Comparison of ENCODE assay signal across 8 cellular contexts in the genomic region with DNA sequence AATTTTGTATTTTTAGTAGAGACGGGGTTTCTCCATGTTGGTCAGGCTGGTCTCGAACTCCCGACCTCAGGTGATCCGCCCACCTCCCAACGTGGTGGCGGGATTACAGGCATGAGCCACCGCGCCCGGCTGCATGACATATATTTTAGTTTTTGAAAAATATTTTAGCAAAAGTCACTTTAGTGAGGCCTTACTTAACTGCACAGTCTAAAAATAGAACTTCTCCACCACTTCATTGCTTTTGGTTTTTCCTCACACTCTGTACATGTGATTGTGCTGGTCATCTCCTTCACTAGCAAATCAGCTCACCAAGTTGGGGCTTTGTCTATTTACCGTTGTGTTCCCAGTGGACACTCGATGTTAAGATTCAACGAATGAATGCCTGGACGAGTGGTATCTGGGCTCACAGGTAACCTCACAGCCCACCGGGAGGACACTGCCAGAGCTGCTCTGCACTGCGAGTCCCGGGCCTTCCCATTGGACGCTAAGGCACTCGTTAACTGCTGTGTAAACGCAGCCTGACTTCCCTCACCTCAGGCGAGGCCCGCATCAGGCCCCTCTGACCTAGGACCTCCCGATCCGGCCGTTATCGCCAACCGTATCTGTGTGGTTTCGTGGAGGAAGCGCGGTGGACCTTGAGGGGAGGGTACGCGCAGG. TPM values are rescaled to one million over a fixed set of nuclear protein-coding genes. Genes with fewer than 3 reads are reported as not detected.
A peak's percentile ranks its signal among the peaks of the same experiment; 100 is the strongest.
DNase-seq lines count a peak whose midpoint lies in the region; ATAC-seq and TF ChIP-seq lines count a peak whose summit lies in the region.

No MANE protein-coding gene starts in this region.

- TF ChIP-seq POLR2A in right lobe of liver (IDR thresholded peaks at IDR 0.05), result no peak

- H3K4me1 ChIP-seq in right lobe of liver, result peaks cover 0 to 7% (median 0%) of the 10 kb centered on the region in 4 donors

- WGBS in right lobe of liver (ENCODE audit: insufficient coverage, low coverage, low lambda C conversion rate, missing lambda C conversion rate), result 14% methylated on average over 24 of the region's 31 CpGs

- no peak for TF ChIP-seq CTCF in AG09309 (IDR thresholded peaks at IDR 0.05; ENCODE audit: control insufficient read depth, insufficient read depth, low read depth, low read length, missing control alignments)
- no peak for TF ChIP-seq CTCF in WERI-Rb-1 (IDR thresholded peaks at IDR 0.05; ENCODE audit: low read depth, low read length)
- TF ChIP-seq CTCF in dorsolateral prefrontal cortex (IDR thresholded peaks at IDR 0.05 in 54 of 56, conservative IDR thresholded peaks at IDR 0.05 in 2 of 56; ENCODE audit: low read depth in 1 of 56, partially characterized antibody in 56 of 56), result no peak
- no peak for TF ChIP-seq CTCF in right lobe of liver (IDR thresholded peaks at IDR 0.05)

- peak overlapping the region; percentile 78 for H3K4me3 ChIP-seq in AG09309 (ENCODE audit: control insufficient read depth, low read depth, low read length)
- peak overlapping the region; percentile 78 for H3K4me3 ChIP-seq in WERI-Rb-1 (ENCODE audit: low read depth, low read length)
- H3K4me3 ChIP-seq in dorsolateral prefrontal cortex, result peak overlapping the region; percentile 48 to 95 (median 79)
- peak overlapping the region; percentile 36 to 60 (median 55) for H3K4me3 ChIP-seq in right lobe of liver

- H3K36me3 ChIP-seq in WERI-Rb-1 (no peaks in the 10 kb centered on the region), right lobe of liver (no peaks in the 10 kb centered on the region)

- intact Hi-C loops in dorsolateral prefrontal cortex (cut with DNase I), result loop anchor here in 1 of 2 donors (1.0 kb wide), 2 partner anchors 14 to 33 kb away; a partner anchor contains a TSS
- intact Hi-C loops in right lobe of liver (cut with DNase I), result no loop called here

- DNase-seq in AG09309 (ENCODE audit: low read depth) (no peak), NCI-H1930 (lab: John Stamatoyannopoulos, UW) (peak; percentile 60 to 65), WERI-Rb-1 (peak; percentile 84), dorsolateral prefrontal cortex (peak in 8 of 10 donors; percentile 52 to 66 (median 58)), right lobe of liver (peak in 2 of 3 donors; percentile 61 to 63)
- peak; percentile 38 for DNase-seq in stimulated activated CD8-positive, alpha-beta memory T cell treated with anti-CD3 and anti-CD28 coated beads, Interleukin-4, amount 100 ng/mL, for 24 hours (ENCODE audit: low read depth)

- no peaks in the 10 kb centered on the region for H3K9me3 ChIP-seq in WERI-Rb-1 (ENCODE audit: severe bottlenecking)
- no peaks in the 10 kb centered on the region for H3K9me3 ChIP-seq in right lobe of liver

- H3K27me3 ChIP-seq in WERI-Rb-1 (ENCODE audit: insufficient read depth, low read depth, severe bottlenecking), result no peaks in the 10 kb centered on the region
- no peaks in the 10 kb centered on the region for H3K27me3 ChIP-seq in dorsolateral prefrontal cortex
- no peaks in the 10 kb centered on the region for H3K27me3 ChIP-seq in right lobe of liver

- ATAC-seq in GM18519 (IDR thresholded peaks at IDR 0.05; ENCODE audit: low FRiP score, unreplicated experiment), result peak; percentile 14
- peak; percentile 34 for ATAC-seq in HG03039 (IDR thresholded peaks at IDR 0.05; ENCODE audit: unreplicated experiment)
- ATAC-seq in right lobe of liver, result peak; percentile 57 to 73 (median 62)

- H3K27ac ChIP-seq in WERI-Rb-1 (peak overlapping the region; percentile 87), dorsolateral prefrontal cortex (peak overlapping the region; percentile 82 to 99 (median 95)), right lobe of liver (peak overlapping the region; percentile 78 to 80 (median 80))

RNA-seq across cellular contexts. Expression of a gene that starts 14.0 kb away (rescaled TPM):
- total RNA-seq in dorsolateral prefrontal cortex (100 to 1,000 TPM in 5 of 120 experiments, 10 to 100 TPM in 115; 27.9 to 117 (median 68.8) TPM), right lobe of liver (10 to 100 TPM; 12.2 to 18.3 (median 16.7) TPM)

RNA-seq across cellular contexts. Expression of a gene that starts 33.2 kb away (rescaled TPM):
- total RNA-seq in dorsolateral prefrontal cortex, result 10 to 100 TPM in 1 of 120 experiments, 1 to 10 TPM in 119; 3.2 to 11.1 (median 6.2) TPM
- total RNA-seq in right lobe of liver, result 1 to 10 TPM; 2.5 to 4.1 (median 4.0) TPM

RNA-seq across cellular contexts. Expression of a gene that starts 34.9 kb away (rescaled TPM):
- total RNA-seq in dorsolateral prefrontal cortex (10 to 100 TPM; 15.9 to 43.0 (median 23.4) TPM), right lobe of liver (10 to 100 TPM; 16.9 to 24.3 (median 19.4) TPM)

RNA-seq across cellular contexts. Expression of a gene that starts 47.2 kb away (rescaled TPM):
- total RNA-seq in dorsolateral prefrontal cortex (10 to 100 TPM; 24.9 to 51.7 (median 37.5) TPM), right lobe of liver (10 to 100 TPM in 5 of 6 experiments, 1 to 10 TPM in 1; 9.8 to 13.1 (median 12.4) TPM)
